1 cellular context compared by ENCODE assay signal in the genomic region with DNA sequence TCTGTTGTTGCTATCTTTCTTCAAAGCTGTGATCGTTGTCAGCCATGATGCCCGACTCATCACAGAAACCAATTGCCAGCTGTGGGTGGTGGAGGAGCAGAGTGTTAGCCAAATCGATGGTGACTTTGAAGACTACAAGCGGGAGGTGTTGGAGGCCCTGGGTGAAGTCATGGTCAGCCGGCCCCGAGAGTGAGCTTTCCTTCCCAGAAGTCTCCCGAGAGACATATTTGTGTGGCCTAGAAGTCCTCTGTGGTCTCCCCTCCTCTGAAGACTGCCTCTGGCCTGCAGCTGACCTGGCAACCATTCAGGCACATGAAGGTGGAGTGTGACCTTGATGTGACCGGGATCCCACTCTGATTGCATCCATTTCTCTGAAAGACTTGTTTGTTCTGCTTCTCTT.
TF ChIP-seq lines count a peak whose summit lies in the region.

No MANE protein-coding gene starts in this region.

TF ChIP-seq in K562, 482 proteins besides CTCF, POLR2A, EP300 and RAD21:
- TF ChIP-seq GATA2 (CRISPR knock-in tag; IDR thresholded peaks at IDR 0.05) (no peak), ZNF280A (IDR thresholded peaks at IDR 0.05; ENCODE audit: low read depth, partially characterized antibody) (no peak), ESRRA (IDR thresholded peaks at IDR 0.05; ENCODE audit: borderline replicate concordance, low read depth) (peak; percentile 59; the same call in 1 of the 2 replicates), RBFOX2 (IDR thresholded peaks at IDR 0.05; ENCODE audit: low read depth, low read length) (0 out of 2 replicates have a peak, but pooled peaks have one; percentile 1), ZKSCAN3 (CRISPR knock-in tag; IDR thresholded peaks at IDR 0.05) (no peak)
